Comparison of ENCODE assay signal across 20 cellular contexts in the genomic region with DNA sequence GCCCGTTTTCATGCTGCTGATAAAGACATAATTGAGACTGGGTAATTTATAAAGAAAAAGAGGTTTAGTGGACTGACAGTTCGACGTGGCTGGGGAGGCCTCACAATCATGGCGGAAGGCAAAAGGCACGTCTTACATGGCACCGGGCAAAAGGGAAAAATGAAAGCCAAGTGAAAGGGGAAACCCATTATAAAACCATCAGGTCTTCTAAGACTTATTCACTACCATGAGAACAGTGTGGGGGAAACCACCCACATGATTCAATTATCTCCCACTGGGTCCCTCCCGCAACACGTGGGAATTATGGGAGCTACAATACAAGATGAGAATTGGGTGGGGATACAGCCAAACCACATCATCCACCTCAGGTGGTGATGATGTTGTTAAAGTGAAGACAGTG. TPM values are rescaled to one million over a fixed set of nuclear protein-coding genes. Genes with fewer than 3 reads are reported as not detected.
DNase-seq lines count a peak whose midpoint lies in the region; ATAC-seq and TF ChIP-seq lines count a peak whose summit lies in the region.
"Had no signal": no experiment of that assay in that cellular context is flagged by ENCODE, and none has a peak within 500 bp of the region (broad histone marks: within the 10 kb centered on the region; RNA-seq: fewer than 3 reads in every experiment).

No MANE protein-coding gene starts in this region.

- intact Hi-C loops in activated CD8-positive, alpha-beta T cell treated with anti-CD3 and anti-CD28 coated beads for 36 hours (cut with micrococcal nuclease): no loop called here
- intact Hi-C loops in lower leg skin (cut with DNase I; ENCODE audit: low total_unique reads): no loop called here

- H3K4me3 Mint-ChIP-seq in activated CD8-positive, alpha-beta T cell treated with anti-CD3 and anti-CD28 coated beads for 36 hours: no peak overlapping the region
- H3K4me3 Mint-ChIP-seq in activated CD8-positive, alpha-beta T cell treated with anti-CD3 and anti-CD28 coated beads, Interleukin-2, amount 10 ng/mL, durations not matched to agents 7 days and 5 days: no peak overlapping the region
- no peak overlapping the region for H3K4me3 Mint-ChIP-seq in memory B cell
- H3K4me3 Mint-ChIP-seq: CD8-positive, alpha-beta T cell; H9 had no signal

- no peaks in the 10 kb centered on the region; the same call in none of the 2 replicates for H3K4me1 ChIP-seq in HEK293 (ENCODE audit: control insufficient read depth, insufficient read depth, low read length)

- H3K4me3 ChIP-seq in HEK293 (ENCODE audit: low read depth, low read length) (no peak overlapping the region), lower leg skin (ENCODE audit: low read depth, poor library complexity, severe bottlenecking) (no peak overlapping the region)
- H3K4me3 ChIP-seq: A549, BLaER1, K562 had no signal

- no peaks in the 10 kb centered on the region for H3K9me3 ChIP-seq in HEK293 (ENCODE audit: control insufficient read depth, insufficient read depth, low read depth, low read length)
- H3K9me3 ChIP-seq: A549, BLaER1 had no signal

- no peak for TF ChIP-seq POLR2A in lower leg skin (IDR thresholded peaks at IDR 0.05)

- H3K27ac Mint-ChIP-seq in activated CD8-positive, alpha-beta T cell treated with anti-CD3 and anti-CD28 coated beads for 36 hours: no peak overlapping the region
- H3K27ac Mint-ChIP-seq in activated CD8-positive, alpha-beta T cell treated with anti-CD3 and anti-CD28 coated beads, Interleukin-2, amount 10 ng/mL, durations not matched to agents 7 days and 5 days: no peak overlapping the region
- peak overlapping the region; percentile 37 for H3K27ac Mint-ChIP-seq in memory B cell
- H3K27ac Mint-ChIP-seq: CD8-positive, alpha-beta T cell had no signal

- peaks cover 7% of the 10 kb centered on the region for H3K36me3 Mint-ChIP-seq in activated CD8-positive, alpha-beta T cell treated with anti-CD3 and anti-CD28 coated beads for 36 hours (ENCODE audit: low read depth)
- H3K36me3 Mint-ChIP-seq in activated CD8-positive, alpha-beta T cell treated with anti-CD3 and anti-CD28 coated beads, Interleukin-2, amount 10 ng/mL, durations not matched to agents 7 days and 5 days (ENCODE audit: low read depth): peaks cover 5% of the 10 kb centered on the region
- H3K36me3 Mint-ChIP-seq in memory B cell: peaks cover 2% of the 10 kb centered on the region
- H3K36me3 Mint-ChIP-seq: CD14-positive monocyte had no signal

- H3K36me3 ChIP-seq in HEK293 (ENCODE audit: control insufficient read depth in 2 of 2, insufficient read depth in 1 of 2, low read length in 2 of 2): no peaks in the 10 kb centered on the region
- H3K36me3 ChIP-seq: BLaER1 had no signal

- no peaks in the 10 kb centered on the region for H3K9me3 Mint-ChIP-seq in activated CD8-positive, alpha-beta T cell treated with anti-CD3 and anti-CD28 coated beads for 36 hours
- H3K9me3 Mint-ChIP-seq in activated CD8-positive, alpha-beta T cell treated with anti-CD3 and anti-CD28 coated beads, Interleukin-2, amount 10 ng/mL, durations not matched to agents 7 days and 5 days (ENCODE audit: insufficient read depth): no peaks in the 10 kb centered on the region
- no peaks in the 10 kb centered on the region for H3K9me3 Mint-ChIP-seq in memory B cell
- H3K9me3 Mint-ChIP-seq: CD14-positive monocyte; CD8-positive, alpha-beta T cell; H9 had no signal

- CTCF ChIA-PET in activated CD8-positive, alpha-beta T cell treated with anti-CD3 and anti-CD28 coated beads for 36 hours (lab: Charles Lee): no interaction called here
- CTCF ChIA-PET in activated CD8-positive, alpha-beta T cell treated with anti-CD3 and anti-CD28 coated beads, Interleukin-2, amount 10 ng/mL, durations not matched to agents 7 days and 5 days (lab: Charles Lee): interaction anchor here (0.8 kb wide), 1 partner anchor 37 kb away, joined by 3 read pairs; no protein-coding TSS in a partner anchor
- CTCF ChIA-PET in HEK293 (lab: Yijun Ruan, JAX): interaction anchor here (0.6 to 1.1 kb wide), 2 partner anchors 18 to 167 kb away, joined by 3 to 4 read pairs; no protein-coding TSS in a partner anchor

- no peak for ATAC-seq in activated CD8-positive, alpha-beta T cell treated with anti-CD3 and anti-CD28 coated beads for 36 hours
- ATAC-seq in activated CD8-positive, alpha-beta T cell treated with anti-CD3 and anti-CD28 coated beads, Interleukin-2, amount 10 ng/mL, durations not matched to agents 7 days and 5 days: no peak
- ATAC-seq in memory B cell (ENCODE audit: low read depth) (no peak), HG03139 (IDR thresholded peaks at IDR 0.05; ENCODE audit: unreplicated experiment) (no peak), HG03571 (IDR thresholded peaks at IDR 0.05; ENCODE audit: unreplicated experiment) (no peak)
- ATAC-seq: A549; CD8-positive, alpha-beta T cell; K562 had no signal

- no peak overlapping the region for H3K27ac ChIP-seq in HEK293 (ENCODE audit: extremely low read depth, low read depth, low read length)
- H3K27ac ChIP-seq: 22Rv1, A549, BLaER1, HL-60 had no signal

- H3K4me1 Mint-ChIP-seq in activated CD8-positive, alpha-beta T cell treated with anti-CD3 and anti-CD28 coated beads for 36 hours (ENCODE audit: low read depth): peaks cover 31% of the 10 kb centered on the region
- H3K4me1 Mint-ChIP-seq in activated CD8-positive, alpha-beta T cell treated with anti-CD3 and anti-CD28 coated beads, Interleukin-2, amount 10 ng/mL, durations not matched to agents 7 days and 5 days (ENCODE audit: low read depth): peaks cover 36% of the 10 kb centered on the region
- peaks cover 45% of the 10 kb centered on the region for H3K4me1 Mint-ChIP-seq in memory B cell

- POLR2A ChIA-PET in activated CD8-positive, alpha-beta T cell treated with anti-CD3 and anti-CD28 coated beads for 36 hours (lab: Charles Lee): no interaction called here
- POLR2A ChIA-PET in activated CD8-positive, alpha-beta T cell treated with anti-CD3 and anti-CD28 coated beads, Interleukin-2, amount 10 ng/mL, durations not matched to agents 7 days and 5 days (lab: Charles Lee): no interaction called here
- POLR2A ChIA-PET in HEK293 (lab: Yijun Ruan, JAX): no interaction called here

- TF ChIP-seq CTCF in activated CD8-positive, alpha-beta T cell treated with anti-CD3 and anti-CD28 coated beads for 36 hours (IDR thresholded peaks at IDR 0.05): no peak
- TF ChIP-seq CTCF in HEK293 (tag by site-specific recombination; IDR thresholded peaks at IDR 0.05) (no peak), lower leg skin (IDR thresholded peaks at IDR 0.05) (no peak)

- peak; percentile 24 for DNase-seq in activated CD8-positive, alpha-beta T cell treated with anti-CD3 and anti-CD28 coated beads for 36 hours
- DNase-seq in activated CD8-positive, alpha-beta T cell treated with anti-CD3 and anti-CD28 coated beads, Interleukin-2, amount 10 ng/mL, durations not matched to agents 7 days and 5 days: no peak
- DNase-seq in memory B cell (ENCODE audit: low spot score in 2 of 2) (no peak), lower leg skin (ENCODE audit: low spot score in 2 of 2) (no peak), ureter (ENCODE audit: low spot score) (no peak)
- DNase-seq: AML-193; Calu3; CD8-positive, alpha-beta T cell; DMS79 treated with DMSO at 0.1 percent for 48 hours; EL; H9 had no signal

- 90 to 92% methylated on average over 8 of the region's 8 CpGs for WGBS in lower leg skin, 2 donors

- H3K27me3 Mint-ChIP-seq in activated CD8-positive, alpha-beta T cell treated with anti-CD3 and anti-CD28 coated beads for 36 hours: peaks cover 8% of the 10 kb centered on the region
- peaks cover 6% of the 10 kb centered on the region for H3K27me3 Mint-ChIP-seq in activated CD8-positive, alpha-beta T cell treated with anti-CD3 and anti-CD28 coated beads, Interleukin-2, amount 10 ng/mL, durations not matched to agents 7 days and 5 days (ENCODE audit: low read depth)
- H3K27me3 Mint-ChIP-seq in memory B cell: no peaks in the 10 kb centered on the region

TF ChIP-seq in HEK293, 187 proteins besides CTCF, POLR2A, EP300 and RAD21:
- TF ChIP-seq EGR2 (tag by site-specific recombination; IDR thresholded peaks at IDR 0.05; ENCODE audit: low read depth) (peak; percentile 50), ZNF670 (tag by site-specific recombination; IDR thresholded peaks at IDR 0.05; ENCODE audit: low read depth) (no peak), ZFHX2 (tag by site-specific recombination; conservative IDR thresholded peaks at IDR 0.05) (peak; percentile 69), ZNF433 (tag by site-specific recombination; IDR thresholded peaks at IDR 0.05; ENCODE audit: low read depth) (no peak), ZNF792 (tag by site-specific recombination; IDR thresholded peaks at IDR 0.05) (no peak)

RNA-seq across cellular contexts. Expression of a gene that starts 3.3 kb away (rescaled TPM):
- total RNA-seq in activated CD8-positive, alpha-beta T cell treated with anti-CD3 and anti-CD28 coated beads for 36 hours: 10 to 100 TPM; 11.9 to 13.7 TPM
- total RNA-seq in activated CD8-positive, alpha-beta T cell treated with anti-CD3 and anti-CD28 coated beads, Interleukin-2, amount 10 ng/mL, durations not matched to agents 7 days and 5 days: 10 to 100 TPM; 14.5 to 15.2 TPM
- total RNA-seq in lower leg skin: 10 to 100 TPM; 33.6 to 46.8 (median 44.4) TPM
- total RNA-seq in ureter: 50.0 TPM
